In the genomic region with DNA sequence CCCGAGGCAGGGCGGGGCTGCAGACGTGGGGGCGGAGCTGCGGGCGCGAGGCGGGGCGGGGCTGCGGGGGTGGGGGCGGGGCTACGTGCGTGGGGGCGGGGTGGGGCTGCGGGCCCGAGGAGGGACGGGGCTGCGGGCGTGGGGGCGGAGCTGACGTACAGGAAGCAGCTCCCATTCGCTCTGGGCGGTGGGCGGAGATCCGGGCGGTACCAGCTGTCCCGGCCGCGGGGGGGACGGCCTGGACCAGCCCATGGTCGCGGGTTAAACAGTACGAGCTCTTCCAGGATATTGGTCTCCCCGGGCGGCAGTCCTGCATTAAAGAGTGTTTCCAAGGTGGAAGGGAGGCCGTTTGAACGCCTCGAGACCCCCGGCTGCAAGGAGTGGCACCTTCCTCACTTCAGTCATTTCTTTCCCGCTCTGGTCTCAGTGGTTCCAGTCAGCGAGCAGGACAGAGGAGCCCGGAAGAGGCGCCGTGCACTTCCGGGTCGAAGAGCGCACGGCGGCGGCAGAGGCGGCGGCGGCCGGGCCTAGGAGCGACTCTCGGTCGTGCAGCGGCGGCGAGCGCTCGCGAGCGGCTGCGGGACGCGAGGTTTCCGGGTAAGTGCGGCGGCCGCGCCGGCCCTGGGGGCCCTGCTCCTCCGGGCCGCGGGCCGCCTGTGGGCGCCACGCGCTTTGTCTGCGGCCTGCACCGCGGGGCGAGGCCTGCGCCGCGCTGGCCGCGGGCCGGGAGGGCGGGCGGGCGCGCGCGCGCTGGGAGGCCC, we compare ENCODE assay signal across 1 cellular context.
TF ChIP-seq lines count a peak whose summit lies in the region.

A gene with protein sequence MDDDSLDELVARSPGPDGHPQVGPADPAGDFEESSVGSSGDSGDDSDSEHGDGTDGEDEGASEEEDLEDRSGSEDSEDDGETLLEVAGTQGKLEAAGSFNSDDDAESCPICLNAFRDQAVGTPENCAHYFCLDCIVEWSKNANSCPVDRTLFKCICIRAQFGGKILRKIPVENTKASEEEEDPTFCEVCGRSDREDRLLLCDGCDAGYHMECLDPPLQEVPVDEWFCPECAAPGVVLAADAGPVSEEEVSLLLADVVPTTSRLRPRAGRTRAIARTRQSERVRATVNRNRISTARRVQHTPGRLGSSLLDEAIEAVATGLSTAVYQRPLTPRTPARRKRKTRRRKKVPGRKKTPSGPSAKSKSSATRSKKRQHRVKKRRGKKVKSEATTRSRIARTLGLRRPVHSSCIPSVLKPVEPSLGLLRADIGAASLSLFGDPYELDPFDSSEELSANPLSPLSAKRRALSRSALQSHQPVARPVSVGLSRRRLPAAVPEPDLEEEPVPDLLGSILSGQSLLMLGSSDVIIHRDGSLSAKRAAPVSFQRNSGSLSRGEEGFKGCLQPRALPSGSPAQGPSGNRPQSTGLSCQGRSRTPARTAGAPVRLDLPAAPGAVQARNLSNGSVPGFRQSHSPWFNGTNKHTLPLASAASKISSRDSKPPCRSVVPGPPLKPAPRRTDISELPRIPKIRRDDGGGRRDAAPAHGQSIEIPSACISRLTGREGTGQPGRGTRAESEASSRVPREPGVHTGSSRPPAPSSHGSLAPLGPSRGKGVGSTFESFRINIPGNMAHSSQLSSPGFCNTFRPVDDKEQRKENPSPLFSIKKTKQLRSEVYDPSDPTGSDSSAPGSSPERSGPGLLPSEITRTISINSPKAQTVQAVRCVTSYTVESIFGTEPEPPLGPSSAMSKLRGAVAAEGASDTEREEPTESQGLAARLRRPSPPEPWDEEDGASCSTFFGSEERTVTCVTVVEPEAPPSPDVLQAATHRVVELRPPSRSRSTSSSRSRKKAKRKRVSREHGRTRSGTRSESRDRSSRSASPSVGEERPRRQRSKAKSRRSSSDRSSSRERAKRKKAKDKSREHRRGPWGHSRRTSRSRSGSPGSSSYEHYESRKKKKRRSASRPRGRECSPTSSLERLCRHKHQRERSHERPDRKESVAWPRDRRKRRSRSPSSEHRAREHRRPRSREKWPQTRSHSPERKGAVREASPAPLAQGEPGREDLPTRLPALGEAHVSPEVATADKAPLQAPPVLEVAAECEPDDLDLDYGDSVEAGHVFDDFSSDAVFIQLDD (N-terminal part only) (plus strand): TSS at position 475 of the 761 bp plus-strand sequence. CDS start 5,043 bp downstream, outside the sequence.

TF ChIP-seq in HepG2, 621 proteins besides CTCF, POLR2A, EP300 and RAD21 (continued from another document and continues in another):
- TF ChIP-seq SP4 (CRISPR knock-in tag; IDR thresholded peaks at IDR 0.05) (peak; percentile 77), EEA1 (CRISPR knock-in tag; IDR thresholded peaks at IDR 0.05; ENCODE audit: borderline replicate concordance) (no peak), ESRRA (CRISPR knock-in tag; IDR thresholded peaks at IDR 0.05; ENCODE audit: low read depth) (0 out of 2 replicates have a peak, but pooled peaks have one; percentile 26), THAP11 (CRISPR knock-in tag; IDR thresholded peaks at IDR 0.05) (peak; percentile 87), TEAD2 (CRISPR knock-in tag; IDR thresholded peaks at IDR 0.05) (no peak), HOXA3 (CRISPR knock-in tag; IDR thresholded peaks at IDR 0.05) (peak; percentile 39; the same call in 1 of the 2 replicates), IRF2 (CRISPR knock-in tag; IDR thresholded peaks at IDR 0.05) (0 out of 2 replicates have a peak, but pooled peaks have one; percentile 52), PCBP1 (IDR thresholded peaks at IDR 0.05; ENCODE audit: borderline replicate concordance, low read depth, low read length) (peak; percentile 90), ATRX (CRISPR knock-in tag; IDR thresholded peaks at IDR 0.05; ENCODE audit: borderline replicate concordance) (no peak), ZNF75D (CRISPR knock-in tag; IDR thresholded peaks at IDR 0.05; ENCODE audit: borderline replicate concordance) (no peak), CENPX (CRISPR knock-in tag; IDR thresholded peaks at IDR 0.05) (no peak), ZNF335 (CRISPR knock-in tag; IDR thresholded peaks at IDR 0.05) (no peak), ZNF776 (CRISPR knock-in tag; IDR thresholded peaks at IDR 0.05) (peak; percentile 39; the same call in 1 of the 2 replicates), SOX5 (CRISPR knock-in tag; IDR thresholded peaks at IDR 0.05; ENCODE audit: borderline replicate concordance) (peak; percentile 16; the same call in 1 of the 2 replicates), ZNF564 (CRISPR knock-in tag; IDR thresholded peaks at IDR 0.05) (no peak), CBFB (CRISPR knock-in tag; IDR thresholded peaks at IDR 0.05) (0 out of 2 replicates have a peak, but pooled peaks have one; percentile 60), HOXA5 (CRISPR knock-in tag; IDR thresholded peaks at IDR 0.05) (peak; percentile 42; the same call in 1 of the 2 replicates), ZSCAN30 (CRISPR knock-in tag; IDR thresholded peaks at IDR 0.05) (no peak), ZNF136 (CRISPR knock-in tag; IDR thresholded peaks at IDR 0.05; ENCODE audit: low read depth) (no peak), RBFOX2 (IDR thresholded peaks at IDR 0.05; ENCODE audit: low read depth, low read length) (peak; percentile 94), SP5 (CRISPR knock-in tag; IDR thresholded peaks at IDR 0.05; ENCODE audit: borderline replicate concordance, low read depth) (peak; percentile 55), ZBTB3 (CRISPR knock-in tag; IDR thresholded peaks at IDR 0.05; ENCODE audit: borderline replicate concordance, low read depth) (no peak), SETDB1 (CRISPR knock-in tag; IDR thresholded peaks at IDR 0.05; ENCODE audit: borderline replicate concordance) (no peak), MXD4 (CRISPR knock-in tag; IDR thresholded peaks at IDR 0.05) (peak; percentile 45; the same call in 1 of the 2 replicates)
- TF ChIP-seq, protein P1, sequence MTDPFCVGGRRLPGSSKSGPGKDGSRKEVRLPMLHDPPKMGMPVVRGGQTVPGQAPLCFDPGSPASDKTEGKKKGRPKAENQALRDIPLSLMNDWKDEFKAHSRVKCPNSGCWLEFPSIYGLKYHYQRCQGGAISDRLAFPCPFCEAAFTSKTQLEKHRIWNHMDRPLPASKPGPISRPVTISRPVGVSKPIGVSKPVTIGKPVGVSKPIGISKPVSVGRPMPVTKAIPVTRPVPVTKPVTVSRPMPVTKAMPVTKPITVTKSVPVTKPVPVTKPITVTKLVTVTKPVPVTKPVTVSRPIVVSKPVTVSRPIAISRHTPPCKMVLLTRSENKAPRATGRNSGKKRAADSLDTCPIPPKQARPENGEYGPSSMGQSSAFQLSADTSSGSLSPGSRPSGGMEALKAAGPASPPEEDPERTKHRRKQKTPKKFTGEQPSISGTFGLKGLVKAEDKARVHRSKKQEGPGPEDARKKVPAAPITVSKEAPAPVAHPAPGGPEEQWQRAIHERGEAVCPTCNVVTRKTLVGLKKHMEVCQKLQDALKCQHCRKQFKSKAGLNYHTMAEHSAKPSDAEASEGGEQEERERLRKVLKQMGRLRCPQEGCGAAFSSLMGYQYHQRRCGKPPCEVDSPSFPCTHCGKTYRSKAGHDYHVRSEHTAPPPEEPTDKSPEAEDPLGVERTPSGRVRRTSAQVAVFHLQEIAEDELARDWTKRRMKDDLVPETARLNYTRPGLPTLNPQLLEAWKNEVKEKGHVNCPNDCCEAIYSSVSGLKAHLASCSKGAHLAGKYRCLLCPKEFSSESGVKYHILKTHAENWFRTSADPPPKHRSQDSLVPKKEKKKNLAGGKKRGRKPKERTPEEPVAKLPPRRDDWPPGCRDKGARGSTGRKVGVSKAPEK (CRISPR knock-in tag; IDR thresholded peaks at IDR 0.05; ENCODE audit: borderline replicate concordance): no peak
- TF ChIP-seq, protein P2, sequence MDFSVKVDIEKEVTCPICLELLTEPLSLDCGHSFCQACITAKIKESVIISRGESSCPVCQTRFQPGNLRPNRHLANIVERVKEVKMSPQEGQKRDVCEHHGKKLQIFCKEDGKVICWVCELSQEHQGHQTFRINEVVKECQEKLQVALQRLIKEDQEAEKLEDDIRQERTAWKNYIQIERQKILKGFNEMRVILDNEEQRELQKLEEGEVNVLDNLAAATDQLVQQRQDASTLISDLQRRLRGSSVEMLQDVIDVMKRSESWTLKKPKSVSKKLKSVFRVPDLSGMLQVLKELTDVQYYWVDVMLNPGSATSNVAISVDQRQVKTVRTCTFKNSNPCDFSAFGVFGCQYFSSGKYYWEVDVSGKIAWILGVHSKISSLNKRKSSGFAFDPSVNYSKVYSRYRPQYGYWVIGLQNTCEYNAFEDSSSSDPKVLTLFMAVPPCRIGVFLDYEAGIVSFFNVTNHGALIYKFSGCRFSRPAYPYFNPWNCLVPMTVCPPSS (IDR thresholded peaks at IDR 0.05): no peak
- TF ChIP-seq, protein P3, sequence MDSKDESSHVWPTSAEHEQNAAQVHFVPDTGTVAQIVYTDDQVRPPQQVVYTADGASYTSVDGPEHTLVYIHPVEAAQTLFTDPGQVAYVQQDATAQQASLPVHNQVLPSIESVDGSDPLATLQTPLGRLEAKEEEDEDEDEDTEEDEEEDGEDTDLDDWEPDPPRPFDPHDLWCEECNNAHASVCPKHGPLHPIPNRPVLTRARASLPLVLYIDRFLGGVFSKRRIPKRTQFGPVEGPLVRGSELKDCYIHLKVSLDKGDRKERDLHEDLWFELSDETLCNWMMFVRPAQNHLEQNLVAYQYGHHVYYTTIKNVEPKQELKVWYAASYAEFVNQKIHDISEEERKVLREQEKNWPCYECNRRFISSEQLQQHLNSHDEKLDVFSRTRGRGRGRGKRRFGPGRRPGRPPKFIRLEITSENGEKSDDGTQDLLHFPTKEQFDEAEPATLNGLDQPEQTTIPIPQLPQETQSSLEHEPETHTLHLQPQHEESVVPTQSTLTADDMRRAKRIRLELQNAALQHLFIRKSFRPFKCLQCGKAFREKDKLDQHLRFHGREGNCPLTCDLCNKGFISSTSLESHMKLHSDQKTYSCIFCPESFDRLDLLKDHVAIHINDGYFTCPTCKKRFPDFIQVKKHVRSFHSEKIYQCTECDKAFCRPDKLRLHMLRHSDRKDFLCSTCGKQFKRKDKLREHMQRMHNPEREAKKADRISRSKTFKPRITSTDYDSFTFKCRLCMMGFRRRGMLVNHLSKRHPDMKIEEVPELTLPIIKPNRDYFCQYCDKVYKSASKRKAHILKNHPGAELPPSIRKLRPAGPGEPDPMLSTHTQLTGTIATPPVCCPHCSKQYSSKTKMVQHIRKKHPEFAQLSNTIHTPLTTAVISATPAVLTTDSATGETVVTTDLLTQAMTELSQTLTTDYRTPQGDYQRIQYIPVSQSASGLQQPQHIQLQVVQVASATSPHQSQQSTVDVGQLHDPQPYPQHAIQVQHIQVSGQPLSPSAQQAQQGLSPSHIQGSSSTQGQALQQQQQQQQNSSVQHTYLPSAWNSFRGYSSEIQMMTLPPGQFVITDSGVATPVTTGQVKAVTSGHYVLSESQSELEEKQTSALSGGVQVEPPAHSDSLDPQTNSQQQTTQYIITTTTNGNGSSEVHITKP (CRISPR knock-in tag; IDR thresholded peaks at IDR 0.05; ENCODE audit: low read depth): peak; percentile 99
- TF ChIP-seq, protein P4, sequence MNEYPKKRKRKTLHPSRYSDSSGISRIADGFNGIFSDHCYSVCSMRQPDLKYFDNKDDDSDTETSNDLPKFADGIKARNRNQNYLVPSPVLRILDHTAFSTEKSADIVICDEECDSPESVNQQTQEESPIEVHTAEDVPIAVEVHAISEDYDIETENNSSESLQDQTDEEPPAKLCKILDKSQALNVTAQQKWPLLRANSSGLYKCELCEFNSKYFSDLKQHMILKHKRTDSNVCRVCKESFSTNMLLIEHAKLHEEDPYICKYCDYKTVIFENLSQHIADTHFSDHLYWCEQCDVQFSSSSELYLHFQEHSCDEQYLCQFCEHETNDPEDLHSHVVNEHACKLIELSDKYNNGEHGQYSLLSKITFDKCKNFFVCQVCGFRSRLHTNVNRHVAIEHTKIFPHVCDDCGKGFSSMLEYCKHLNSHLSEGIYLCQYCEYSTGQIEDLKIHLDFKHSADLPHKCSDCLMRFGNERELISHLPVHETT (CRISPR knock-in tag; conservative IDR thresholded peaks at IDR 0.05): peak; percentile 75; the same call in 1 of the 2 replicates
- TF ChIP-seq, protein P5, sequence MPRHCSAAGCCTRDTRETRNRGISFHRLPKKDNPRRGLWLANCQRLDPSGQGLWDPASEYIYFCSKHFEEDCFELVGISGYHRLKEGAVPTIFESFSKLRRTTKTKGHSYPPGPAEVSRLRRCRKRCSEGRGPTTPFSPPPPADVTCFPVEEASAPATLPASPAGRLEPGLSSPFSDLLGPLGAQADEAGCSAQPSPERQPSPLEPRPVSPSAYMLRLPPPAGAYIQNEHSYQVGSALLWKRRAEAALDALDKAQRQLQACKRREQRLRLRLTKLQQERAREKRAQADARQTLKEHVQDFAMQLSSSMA (CRISPR knock-in tag; IDR thresholded peaks at IDR 0.05): no peak
- TF ChIP-seq, protein P6, sequence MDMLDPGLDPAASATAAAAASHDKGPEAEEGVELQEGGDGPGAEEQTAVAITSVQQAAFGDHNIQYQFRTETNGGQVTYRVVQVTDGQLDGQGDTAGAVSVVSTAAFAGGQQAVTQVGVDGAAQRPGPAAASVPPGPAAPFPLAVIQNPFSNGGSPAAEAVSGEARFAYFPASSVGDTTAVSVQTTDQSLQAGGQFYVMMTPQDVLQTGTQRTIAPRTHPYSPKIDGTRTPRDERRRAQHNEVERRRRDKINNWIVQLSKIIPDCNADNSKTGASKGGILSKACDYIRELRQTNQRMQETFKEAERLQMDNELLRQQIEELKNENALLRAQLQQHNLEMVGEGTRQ (IDR thresholded peaks at IDR 0.05; ENCODE audit: low read depth, low read length): no peak
- TF ChIP-seq, protein P6 (CRISPR knock-in tag; IDR thresholded peaks at IDR 0.05; ENCODE audit: borderline replicate concordance): no peak
- TF ChIP-seq, protein P7, sequence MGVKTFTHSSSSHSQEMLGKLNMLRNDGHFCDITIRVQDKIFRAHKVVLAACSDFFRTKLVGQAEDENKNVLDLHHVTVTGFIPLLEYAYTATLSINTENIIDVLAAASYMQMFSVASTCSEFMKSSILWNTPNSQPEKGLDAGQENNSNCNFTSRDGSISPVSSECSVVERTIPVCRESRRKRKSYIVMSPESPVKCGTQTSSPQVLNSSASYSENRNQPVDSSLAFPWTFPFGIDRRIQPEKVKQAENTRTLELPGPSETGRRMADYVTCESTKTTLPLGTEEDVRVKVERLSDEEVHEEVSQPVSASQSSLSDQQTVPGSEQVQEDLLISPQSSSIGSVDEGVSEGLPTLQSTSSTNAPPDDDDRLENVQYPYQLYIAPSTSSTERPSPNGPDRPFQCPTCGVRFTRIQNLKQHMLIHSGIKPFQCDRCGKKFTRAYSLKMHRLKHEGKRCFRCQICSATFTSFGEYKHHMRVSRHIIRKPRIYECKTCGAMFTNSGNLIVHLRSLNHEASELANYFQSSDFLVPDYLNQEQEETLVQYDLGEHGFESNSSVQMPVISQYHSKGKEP (CRISPR knock-in tag; IDR thresholded peaks at IDR 0.05): no peak
- TF ChIP-seq, protein P8, sequence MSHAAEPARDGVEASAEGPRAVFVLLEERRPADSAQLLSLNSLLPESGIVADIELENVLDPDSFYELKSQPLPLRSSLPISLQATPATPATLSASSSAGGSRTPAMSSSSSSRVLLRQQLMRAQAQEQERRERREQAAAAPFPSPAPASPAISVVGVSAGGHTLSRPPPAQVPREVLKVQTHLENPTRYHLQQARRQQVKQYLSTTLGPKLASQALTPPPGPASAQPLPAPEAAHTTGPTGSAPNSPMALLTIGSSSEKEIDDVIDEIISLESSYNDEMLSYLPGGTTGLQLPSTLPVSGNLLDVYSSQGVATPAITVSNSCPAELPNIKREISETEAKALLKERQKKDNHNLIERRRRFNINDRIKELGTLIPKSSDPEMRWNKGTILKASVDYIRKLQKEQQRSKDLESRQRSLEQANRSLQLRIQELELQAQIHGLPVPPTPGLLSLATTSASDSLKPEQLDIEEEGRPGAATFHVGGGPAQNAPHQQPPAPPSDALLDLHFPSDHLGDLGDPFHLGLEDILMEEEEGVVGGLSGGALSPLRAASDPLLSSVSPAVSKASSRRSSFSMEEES (CRISPR knock-in tag; IDR thresholded peaks at IDR 0.05): 0 out of 2 replicates have a peak, but pooled peaks have one; percentile 21
